ENCODE assay signal across 12 cellular contexts in the genomic region with DNA sequence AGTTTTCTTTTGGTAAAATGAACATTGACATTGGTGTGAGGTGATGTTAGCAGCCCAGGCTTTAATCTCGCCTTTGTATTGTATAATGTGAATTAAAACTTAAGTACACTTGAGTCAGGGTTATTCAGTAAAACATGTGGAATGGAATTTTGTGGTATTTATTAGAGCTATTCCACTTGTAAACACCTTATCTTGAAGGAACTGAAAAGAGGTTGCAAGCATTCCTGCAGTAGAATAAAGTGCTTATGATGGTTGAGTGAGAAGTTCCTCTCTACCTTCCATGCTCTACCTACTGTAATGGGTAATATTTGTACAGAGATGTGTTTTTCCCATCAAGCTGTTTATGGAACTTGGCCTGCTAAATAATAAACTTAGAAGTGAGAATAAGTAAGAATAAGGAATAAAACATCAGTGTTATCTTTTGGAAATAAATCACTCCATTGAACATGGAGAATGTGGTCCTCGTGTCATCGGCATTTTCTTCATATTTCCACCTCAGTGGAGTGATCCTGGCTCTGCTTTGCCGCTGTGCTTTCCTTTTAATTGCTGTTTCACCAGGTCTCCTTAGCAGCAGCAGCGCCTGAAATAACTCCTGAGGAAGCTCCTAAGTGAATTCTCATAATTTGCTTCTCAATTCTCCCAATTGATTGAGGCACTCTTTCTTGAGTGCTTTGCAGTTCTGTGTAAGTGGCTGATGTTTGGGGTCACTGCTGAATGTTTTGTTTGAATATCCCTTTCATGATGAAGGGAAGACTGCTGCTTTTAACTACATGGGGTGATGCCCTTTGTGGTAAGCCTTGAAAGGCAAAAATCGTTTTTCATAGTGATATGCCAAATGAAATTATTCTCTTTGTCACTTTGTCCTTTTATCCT. TPM values are rescaled to one million over a fixed set of nuclear protein-coding genes. Genes with fewer than 3 reads are reported as not detected.
DNase-seq lines count a peak whose midpoint lies in the region; ATAC-seq, FAIRE-seq and TF ChIP-seq lines count a peak whose summit lies in the region.
"Had no signal": no experiment of that assay in that cellular context is flagged by ENCODE, and none has a peak within 500 bp of the region (broad histone marks: within the 10 kb centered on the region; RNA-seq: fewer than 3 reads in every experiment).

No MANE protein-coding gene starts in this region.

- no peak for TF ChIP-seq EP300 in gastroesophageal sphincter (IDR thresholded peaks at IDR 0.05)

- H3K27ac ChIP-seq in gastroesophageal sphincter: peak overlapping the region in 2 of 4 donors; percentile 59 to 64

- H3K4me1 Mint-ChIP-seq in natural killer cell: peaks cover 23 to 37% of the 10 kb centered on the region in 2 donors
- H3K4me1 Mint-ChIP-seq in natural killer cell treated with Interleukin-12 subunit alpha and Interleukin-12 subunit beta and Interleukin-15 and Interleukin-18, amount 100 ng/mL, for 72 hours (ENCODE audit: low read depth in 2 of 2): peaks cover 11 to 13% of the 10 kb centered on the region in 2 donors
- peaks cover 23% of the 10 kb centered on the region for H3K4me1 Mint-ChIP-seq in activated T-helper 2 cell treated with anti-CD3 and anti-CD28 coated beads, Interferon-gamma antibody, Interleukin-2, Interleukin-4, amounts not matched to agents 10 μg/mL and 5 μg/mL and 100 μg/mL, durations not matched to agents 14 hours and 24 hours and 36 hours (ENCODE audit: low read depth)

- 59 to 69% methylated on average over 6 of the region's 6 CpGs for WGBS in gastroesophageal sphincter (ENCODE audit: low coverage in 1 of 2), 2 donors

- H3K9me3 Mint-ChIP-seq in natural killer cell: no peaks in the 10 kb centered on the region
- no peaks in the 10 kb centered on the region for H3K9me3 Mint-ChIP-seq in natural killer cell treated with Interleukin-12 subunit alpha and Interleukin-12 subunit beta and Interleukin-15 and Interleukin-18, amount 100 ng/mL, for 72 hours
- H3K9me3 Mint-ChIP-seq in activated T-helper 2 cell treated with anti-CD3 and anti-CD28 coated beads, Interferon-gamma antibody, Interleukin-2, Interleukin-4, amounts not matched to agents 10 μg/mL and 5 μg/mL and 100 μg/mL, durations not matched to agents 14 hours and 24 hours and 36 hours: no peaks in the 10 kb centered on the region

- H3K9me3 ChIP-seq in gastroesophageal sphincter: no peaks in the 10 kb centered on the region

- ATAC-seq in natural killer cell: no peak
- ATAC-seq in natural killer cell treated with Interleukin-12 subunit alpha and Interleukin-12 subunit beta and Interleukin-15 and Interleukin-18, amount 100 ng/mL, for 72 hours: no peak
- no peak for ATAC-seq in gastroesophageal sphincter
- no peak for ATAC-seq in GM18873 (IDR thresholded peaks at IDR 0.05; ENCODE audit: low FRiP score, unreplicated experiment)

- no peak for TF ChIP-seq POLR2A in gastroesophageal sphincter (IDR thresholded peaks at IDR 0.05)

- peaks cover 0 to 21% of the 10 kb centered on the region in 2 donors for H3K36me3 ChIP-seq in gastroesophageal sphincter

- no peak for TF ChIP-seq CTCF in natural killer cell (IDR thresholded peaks at IDR 0.05)
- TF ChIP-seq CTCF in gastroesophageal sphincter (IDR thresholded peaks at IDR 0.05): no peak
- no peak for TF ChIP-seq CTCF in D721Med (IDR thresholded peaks at IDR 0.05; ENCODE audit: insufficient read depth, missing control alignments)

- no peak overlapping the region for H3K4me3 ChIP-seq in gastroesophageal sphincter

- peak overlapping the region; percentile 14 to 32 for H3K27ac Mint-ChIP-seq in natural killer cell
- H3K27ac Mint-ChIP-seq in natural killer cell treated with Interleukin-12 subunit alpha and Interleukin-12 subunit beta and Interleukin-15 and Interleukin-18, amount 100 ng/mL, for 72 hours: peak overlapping the region in 1 of 2 donors; percentile 6
- H3K27ac Mint-ChIP-seq in activated T-helper 2 cell treated with anti-CD3 and anti-CD28 coated beads, Interferon-gamma antibody, Interleukin-2, Interleukin-4, amounts not matched to agents 10 μg/mL and 5 μg/mL and 100 μg/mL, durations not matched to agents 14 hours and 24 hours and 36 hours: peak overlapping the region; percentile 65

- intact Hi-C loops in natural killer cell (cut with micrococcal nuclease): no loop called here
- intact Hi-C loops in activated T-helper 2 cell treated with anti-CD3 and anti-CD28 coated beads, Interferon-gamma antibody, Interleukin-2, Interleukin-4, amounts not matched to agents 10 μg/mL and 5 μg/mL and 100 μg/mL, durations not matched to agents 14 hours and 24 hours and 36 hours (cut with micrococcal nuclease): loop anchor here (5.0 kb wide), 1 partner anchor 40 kb away; no protein-coding TSS in a partner anchor

- H3K27me3 ChIP-seq in gastroesophageal sphincter: no peaks in the 10 kb centered on the region

- H3K36me3 Mint-ChIP-seq in natural killer cell: peaks cover 15% of the 10 kb centered on the region
- peaks cover 13% of the 10 kb centered on the region for H3K36me3 Mint-ChIP-seq in natural killer cell treated with Interleukin-12 subunit alpha and Interleukin-12 subunit beta and Interleukin-15 and Interleukin-18, amount 100 ng/mL, for 72 hours
- peaks cover 26% of the 10 kb centered on the region for H3K36me3 Mint-ChIP-seq in activated T-helper 2 cell treated with anti-CD3 and anti-CD28 coated beads, Interferon-gamma antibody, Interleukin-2, Interleukin-4, amounts not matched to agents 10 μg/mL and 5 μg/mL and 100 μg/mL, durations not matched to agents 14 hours and 24 hours and 36 hours (ENCODE audit: low read depth)

- DNase-seq in natural killer cell: no peak
- no peak for DNase-seq in natural killer cell treated with Interleukin-12 subunit alpha and Interleukin-12 subunit beta and Interleukin-15 and Interleukin-18, amount 100 ng/mL, for 72 hours (ENCODE audit: low spot score)
- DNase-seq in activated T-helper 2 cell treated with anti-CD3 and anti-CD28 coated beads, Interferon-gamma antibody, Interleukin-2, Interleukin-4, amounts not matched to agents 10 μg/mL and 5 μg/mL and 100 μg/mL, durations not matched to agents 14 hours and 24 hours and 36 hours (ENCODE audit: low spot score): no peak
- DNase-seq in kidney tubule cell (ENCODE audit: low spot score): peak; percentile 68
- no peak for DNase-seq in SHP77 treated with DMSO at 0.1 percent for 48 hours (lab: John Stamatoyannopoulos, UW)
- no peak for DNase-seq in D721Med (ENCODE audit: insufficient read length, low spot score)
- DNase-seq: activated CD8-positive, alpha-beta memory T cell treated with anti-CD3 and anti-CD28 coated beads for 24 hours; C1 segment of cervical spinal cord; NCI-H2171 treated with DMSO at 0.1 percent for 48 hours; stimulated activated naive CD4-positive, alpha-beta T cell treated with Interleukin-2 at 50 U/mL for 16 hours had no signal

- FAIRE-seq in D721Med (lab: Jason Lieb, UNC): no peak

- H3K27me3 Mint-ChIP-seq in natural killer cell (ENCODE audit: low read depth in 2 of 2): no peaks in the 10 kb centered on the region
- no peaks in the 10 kb centered on the region for H3K27me3 Mint-ChIP-seq in natural killer cell treated with Interleukin-12 subunit alpha and Interleukin-12 subunit beta and Interleukin-15 and Interleukin-18, amount 100 ng/mL, for 72 hours
- no peaks in the 10 kb centered on the region for H3K27me3 Mint-ChIP-seq in activated T-helper 2 cell treated with anti-CD3 and anti-CD28 coated beads, Interferon-gamma antibody, Interleukin-2, Interleukin-4, amounts not matched to agents 10 μg/mL and 5 μg/mL and 100 μg/mL, durations not matched to agents 14 hours and 24 hours and 36 hours (ENCODE audit: low read depth)

- peaks cover 28 to 48% (median 31%) of the 10 kb centered on the region in 3 donors for H3K4me1 ChIP-seq in gastroesophageal sphincter

- no peak overlapping the region for H3K4me3 Mint-ChIP-seq in natural killer cell
- H3K4me3 Mint-ChIP-seq in natural killer cell treated with Interleukin-12 subunit alpha and Interleukin-12 subunit beta and Interleukin-15 and Interleukin-18, amount 100 ng/mL, for 72 hours: no peak overlapping the region
- H3K4me3 Mint-ChIP-seq in activated T-helper 2 cell treated with anti-CD3 and anti-CD28 coated beads, Interferon-gamma antibody, Interleukin-2, Interleukin-4, amounts not matched to agents 10 μg/mL and 5 μg/mL and 100 μg/mL, durations not matched to agents 14 hours and 24 hours and 36 hours (ENCODE audit: low read depth): no peak overlapping the region

RNA-seq across cellular contexts. Expression of a gene that starts 36.3 kb away (rescaled TPM):
- 10 to 100 TPM; 48.4 to 71.0 (median 53.9) TPM for total RNA-seq in natural killer cell
- 10 to 100 TPM; 35.0 to 46.5 TPM for total RNA-seq in natural killer cell treated with Interleukin-12 subunit alpha and Interleukin-12 subunit beta and Interleukin-15 and Interleukin-18, amount 100 ng/mL, for 72 hours
- total RNA-seq in activated T-helper 2 cell treated with anti-CD3 and anti-CD28 coated beads, Interferon-gamma antibody, Interleukin-2, Interleukin-4, amounts not matched to agents 10 μg/mL and 5 μg/mL and 100 μg/mL, durations not matched to agents 14 hours and 24 hours and 36 hours: 43.8 and 49.8 TPM in 2 replicates
- 10 to 100 TPM; 23.2 to 47.9 (median 33.2) TPM for total RNA-seq in gastroesophageal sphincter

RNA-seq across cellular contexts. Expression of a gene that starts 37.1 kb away (rescaled TPM):
- 10 to 100 TPM; 59.3 to 73.9 (median 69.1) TPM for total RNA-seq in natural killer cell
- 10 to 100 TPM; 38.0 to 41.4 TPM for total RNA-seq in natural killer cell treated with Interleukin-12 subunit alpha and Interleukin-12 subunit beta and Interleukin-15 and Interleukin-18, amount 100 ng/mL, for 72 hours
- total RNA-seq in activated T-helper 2 cell treated with anti-CD3 and anti-CD28 coated beads, Interferon-gamma antibody, Interleukin-2, Interleukin-4, amounts not matched to agents 10 μg/mL and 5 μg/mL and 100 μg/mL, durations not matched to agents 14 hours and 24 hours and 36 hours: 26.0 and 27.0 TPM in 2 replicates
- total RNA-seq in gastroesophageal sphincter: 100 to 1,000 TPM in 2 of 4 donors, 10 to 100 TPM in 2; 59.5 to 170 (median 91.6) TPM
